ENCODE assay signal across 20 cellular contexts in genomic region chr20:50527068-50527605, GRCh38. TPM values are rescaled to one million over a fixed set of nuclear protein-coding genes. Genes with fewer than 3 reads are reported as not detected.
A peak's percentile ranks its signal among the peaks of the same experiment; 100 is the strongest.
DNase-seq lines count a peak whose midpoint lies in the region; ATAC-seq, FAIRE-seq and TF ChIP-seq lines count a peak whose summit lies in the region.
"Had no signal": no experiment of that assay in that cellular context is flagged by ENCODE, and none has a peak within 500 bp of the region (broad histone marks: within the 10 kb centered on the region; RNA-seq: fewer than 3 reads in every experiment).

No MANE protein-coding gene starts in this region.

- H3K36me3 ChIP-seq in esophagus (ENCODE audit: control insufficient read depth in 2 of 2, insufficient read depth in 2 of 2, low read length in 1 of 2) (no peaks in the 10 kb centered on the region), neuronal stem cell (replicated peaks in 1 of 2; ENCODE audit: control insufficient read depth in 2 of 2, insufficient read depth in 2 of 2, low read length in 2 of 2) (peaks cover 0 to 7% of the 10 kb centered on the region in 2 donors)

- no peaks in the 10 kb centered on the region for H3K27me3 Mint-ChIP-seq in activated naive CD8-positive, alpha-beta T cell treated with anti-CD3 and anti-CD28 coated beads, Interleukin-2, amount 50 U/mL, for 24 hours

- no peak overlapping the region for H3K4me2 ChIP-seq in neuronal stem cell (ENCODE audit: insufficient read depth, low read length, poor library complexity, severe bottlenecking)

- H2AK5ac ChIP-seq in neuronal stem cell (ENCODE audit: low read depth, low read length) = no peak overlapping the region

- no peaks in the 10 kb centered on the region for H3K27me3 ChIP-seq in esophagus (ENCODE audit: control insufficient read depth in 1 of 2, insufficient read depth in 2 of 2, low read length in 2 of 2)
- H3K27me3 ChIP-seq in neuronal stem cell (ENCODE audit: control insufficient read depth in 3 of 3, insufficient read depth in 3 of 3, low read depth in 1 of 3, low read length in 3 of 3) = no peaks in the 10 kb centered on the region

- H2BK12ac ChIP-seq in neuronal stem cell (ENCODE audit: low read length) = no peak overlapping the region

- no peak overlapping the region for H3K23ac ChIP-seq in neuronal stem cell (ENCODE audit: low read depth, low read length, poor library complexity)

- H3K9ac ChIP-seq in neuronal stem cell (ENCODE audit: low read depth, low read length, poor library complexity) = no peak overlapping the region

- no peak overlapping the region for H3K27ac Mint-ChIP-seq in activated naive CD8-positive, alpha-beta T cell treated with anti-CD3 and anti-CD28 coated beads, Interleukin-2, amount 50 U/mL, for 24 hours

- peak overlapping the region; percentile 22 for H3K27ac ChIP-seq in RWPE1
- H3K27ac ChIP-seq in esophagus (ENCODE audit: low read depth in 2 of 2, low read length in 1 of 2) = peak overlapping the region; percentile 0 to 45
- H3K27ac ChIP-seq in neuronal stem cell (replicated peaks; ENCODE audit: low read length) = peak overlapping the region; percentile 3
- H3K27ac ChIP-seq: C4-2B had no signal

- H2BK120ac ChIP-seq in neuronal stem cell (ENCODE audit: low read depth, low read length) = no peak overlapping the region

- no peak for TF ChIP-seq CTCF in RWPE1 (conservative IDR thresholded peaks at IDR 0.05; ENCODE audit: low read depth)

- no peaks in the 10 kb centered on the region for H3K9me3 Mint-ChIP-seq in activated naive CD8-positive, alpha-beta T cell treated with anti-CD3 and anti-CD28 coated beads, Interleukin-2, amount 50 U/mL, for 24 hours

- H3K79me1 ChIP-seq in neuronal stem cell (ENCODE audit: low read depth, low read length) = peaks cover 7% of the 10 kb centered on the region

- H3K14ac ChIP-seq in neuronal stem cell (ENCODE audit: low read length) = no peak overlapping the region

- H3K4ac ChIP-seq in neuronal stem cell (ENCODE audit: low read length) = no peak overlapping the region

- H3K18ac ChIP-seq in neuronal stem cell (ENCODE audit: low read length) = no peak overlapping the region

- H4K8ac ChIP-seq in neuronal stem cell (ENCODE audit: low read depth, low read length) = no peak overlapping the region

- no peak overlapping the region for H2AFZ ChIP-seq in neuronal stem cell (ENCODE audit: low read length)

- 66 to 73% methylated on average over 9 of the region's 9 CpGs for WGBS in esophagus, 2 donors
- no CpG with 5 or more reads among the region's 9 CpGs for WGBS in neuronal stem cell (ENCODE audit: extremely low coverage in 2 of 2, insufficient read length in 2 of 2, insufficient replicate concordance in 1 of 2), 2 donors

- POLR2A ChIA-PET in RWPE1 (lab: Yijun Ruan, JAX; ENCODE audit: low non-redundant PET) = no interaction called here

- CTCF ChIA-PET in RWPE1 (lab: Yijun Ruan, JAX) = interaction anchor here (0.7 to 1.2 kb wide), 2 partner anchors 16 to 780 kb away, joined by 3 to 5 read pairs; no protein-coding TSS in a partner anchor

- no peak for DNase-seq in RWPE1 (ENCODE audit: low spot score)
- DNase-seq in neuronal stem cell (ENCODE audit: low spot score) = no peak
- no peak for DNase-seq in RCC 7860 (ENCODE audit: low spot score)
- no peak for DNase-seq in activated naive CD8-positive, alpha-beta T cell treated with anti-CD3 and anti-CD28 coated beads, Interleukin-2, amount 50 U/mL, for 24 hours
- DNase-seq: DMS79, GOT3, KBM-7, NCI-H1105, NCI-H187, NCI-H2227 treated with DMSO at 0.1 percent for 48 hours, NCI-H510A treated with DMSO at 0.1 percent for 48 hours, NCI-H774, OCI-M1, SIG-M5 had no signal

- H4K91ac ChIP-seq in neuronal stem cell (ENCODE audit: low read depth, low read length, poor library complexity) = no peak overlapping the region

- ATAC-seq in HG02763 (IDR thresholded peaks at IDR 0.05; ENCODE audit: unreplicated experiment) (no peak), GM21529 (IDR thresholded peaks at IDR 0.05; ENCODE audit: unreplicated experiment) (no peak)
- ATAC-seq in activated naive CD8-positive, alpha-beta T cell treated with anti-CD3 and anti-CD28 coated beads, Interleukin-2, amount 50 U/mL, for 24 hours = no peak
- ATAC-seq: SK-N-SH treated with all-trans-retinoic acid at 6 μM for 48 hours had no signal

- peaks cover 11% of the 10 kb centered on the region for H3K36me3 Mint-ChIP-seq in activated naive CD8-positive, alpha-beta T cell treated with anti-CD3 and anti-CD28 coated beads, Interleukin-2, amount 50 U/mL, for 24 hours (ENCODE audit: low read depth)

- peaks cover 41% of the 10 kb centered on the region for H3K4me1 Mint-ChIP-seq in activated naive CD8-positive, alpha-beta T cell treated with anti-CD3 and anti-CD28 coated beads, Interleukin-2, amount 50 U/mL, for 24 hours

- FAIRE-seq in RCC 7860 (lab: Jason Lieb, UNC) = no peak
- FAIRE-seq: D721Med had no signal

- no peak overlapping the region for H2BK5ac ChIP-seq in neuronal stem cell (ENCODE audit: low read length)

- H3K4me1 ChIP-seq in esophagus (ENCODE audit: control insufficient read depth in 2 of 2, insufficient read depth in 2 of 2, low read length in 1 of 2) = peaks cover 3 to 10% of the 10 kb centered on the region in 2 donors
- peaks cover 3 to 7% of the 10 kb centered on the region in 2 donors for H3K4me1 ChIP-seq in neuronal stem cell (ENCODE audit: control insufficient read depth in 2 of 2, insufficient read depth in 1 of 2, low read depth in 1 of 2, low read length in 2 of 2)

- H2BK15ac ChIP-seq in neuronal stem cell (ENCODE audit: low read length) = no peak overlapping the region

- H3K4me3 Mint-ChIP-seq in activated naive CD8-positive, alpha-beta T cell treated with anti-CD3 and anti-CD28 coated beads, Interleukin-2, amount 50 U/mL, for 24 hours = no peak overlapping the region

- H3K9me3 ChIP-seq in esophagus (ENCODE audit: control insufficient read depth in 2 of 2, insufficient read depth in 1 of 2, low read depth in 1 of 2, low read length in 1 of 2) = no peaks in the 10 kb centered on the region
- no peaks in the 10 kb centered on the region for H3K9me3 ChIP-seq in neuronal stem cell (replicated peaks in 1 of 2; ENCODE audit: control insufficient read depth in 2 of 2, insufficient read depth in 1 of 2, low read depth in 1 of 2, low read length in 2 of 2)

- H3K4me3 ChIP-seq in esophagus (ENCODE audit: low read depth in 1 of 2, low read length in 2 of 2) (no peak overlapping the region), neuronal stem cell (ENCODE audit: low read length in 2 of 2) (no peak overlapping the region)

RNA-seq across cellular contexts. Expression of gene PTPN1, which starts 17.0 kb away (rescaled TPM):
- polyA plus RNA-seq in esophagus = 10 to 100 TPM; 17.7 to 18.0 TPM
- 30.8 TPM for polyA plus RNA-seq in neuronal stem cell (2013, experiment 1 of 2)
- 29.7 TPM for polyA plus RNA-seq in neuronal stem cell (2013, experiment 2 of 2)
